In the genomic region with DNA sequence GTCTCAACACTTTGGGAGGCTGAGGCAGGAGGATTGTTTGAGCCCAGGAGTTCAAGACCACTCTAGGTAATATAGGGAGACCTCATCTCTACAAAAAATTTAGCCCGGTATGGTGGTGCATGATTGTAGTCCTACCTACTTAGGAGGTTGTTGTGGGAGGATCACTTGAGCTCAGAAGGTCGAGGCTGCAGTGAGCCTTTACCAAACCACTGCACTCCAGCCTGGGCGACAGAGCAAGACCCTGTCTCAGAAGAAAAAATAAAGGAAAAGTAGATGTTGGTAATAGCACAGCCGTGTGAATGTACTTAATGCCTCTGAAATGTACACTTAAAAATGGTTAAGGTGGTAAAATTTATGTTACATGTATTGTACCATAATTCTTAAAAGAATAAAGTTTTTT, we compare ENCODE assay signal across 27 cellular contexts. TPM values are rescaled to one million over a fixed set of nuclear protein-coding genes. Genes with fewer than 3 reads are reported as not detected.
A peak's percentile ranks its signal among the peaks of the same experiment; 100 is the strongest.
DNase-seq lines count a peak whose midpoint lies in the region; ATAC-seq, FAIRE-seq and TF ChIP-seq lines count a peak whose summit lies in the region.
"Had no signal": no experiment of that assay in that cellular context is flagged by ENCODE, and none has a peak within 500 bp of the region (broad histone marks: within the 10 kb centered on the region; RNA-seq: fewer than 3 reads in every experiment).

No MANE protein-coding gene starts in this region.

- H3K27me3 Mint-ChIP-seq in T-helper 2 cell treated with Interferon-gamma antibody and Interleukin-4, amounts not matched to agents 5 μg/mL and 100 μg/mL, for 36 hours (ENCODE audit: low read depth) = no peaks in the 10 kb centered on the region
- H3K27me3 Mint-ChIP-seq in CD8-positive, alpha-beta T cell (ENCODE audit: low read depth) = no peaks in the 10 kb centered on the region

- H3K4me3 Mint-ChIP-seq in T-helper 2 cell treated with Interferon-gamma antibody and Interleukin-4, amounts not matched to agents 5 μg/mL and 100 μg/mL, for 36 hours = no peak overlapping the region
- no peak overlapping the region for H3K4me3 Mint-ChIP-seq in CD8-positive, alpha-beta T cell

- H3K9ac ChIP-seq in Karpas-422 (ENCODE audit: low read length) (no peak overlapping the region), HepG2 (ENCODE audit: insufficient read depth, low read depth, low read length) (peak overlapping the region; percentile 50), mammary epithelial cell (ENCODE audit: insufficient read depth, low read length) (no peak overlapping the region)
- H3K9ac ChIP-seq: GM23248 had no signal

- peak overlapping the region; percentile 38 for H3K27ac Mint-ChIP-seq in T-helper 2 cell treated with Interferon-gamma antibody and Interleukin-4, amounts not matched to agents 5 μg/mL and 100 μg/mL, for 36 hours
- H3K27ac Mint-ChIP-seq in CD8-positive, alpha-beta T cell = peak overlapping the region; percentile 49

- H3K79me2 ChIP-seq in Karpas-422 (ENCODE audit: low read length) (peaks cover 27% of the 10 kb centered on the region), HepG2 (ENCODE audit: insufficient read depth, low read length) (peaks cover 2% of the 10 kb centered on the region), mammary epithelial cell (ENCODE audit: insufficient read depth, low read length) (peaks cover 29% of the 10 kb centered on the region)

- H4K20me1 ChIP-seq in Karpas-422 (ENCODE audit: insufficient read depth, low read depth, low read length) = 0 out of 2 replicates have a peak, but pooled peaks cover 10% of the 10 kb centered on the region
- no peaks in the 10 kb centered on the region for H4K20me1 ChIP-seq in HepG2 (ENCODE audit: insufficient read depth, low read length)
- H4K20me1 ChIP-seq in mammary epithelial cell (ENCODE audit: insufficient read depth, low read length) = no peaks in the 10 kb centered on the region

- no peak for FAIRE-seq in HepG2 (lab: Jason Lieb, UNC)
- FAIRE-seq: D721Med, GM18507 had no signal

- H3K9me3 Mint-ChIP-seq in T-helper 2 cell treated with Interferon-gamma antibody and Interleukin-4, amounts not matched to agents 5 μg/mL and 100 μg/mL, for 36 hours = no peaks in the 10 kb centered on the region
- H3K9me3 Mint-ChIP-seq in CD8-positive, alpha-beta T cell = peaks cover 2% of the 10 kb centered on the region

- TF ChIP-seq EP300 in HepG2 (IDR thresholded peaks at IDR 0.05; ENCODE audit: low read depth in 2 of 2, low read length in 2 of 2) = no peak
- no peak for TF ChIP-seq EP300 in HepG2 (CRISPR knock-in tag; IDR thresholded peaks at IDR 0.05; ENCODE audit: borderline replicate concordance)

- intact Hi-C loops in CD8-positive, alpha-beta T cell (cut with DNase I, micrococcal nuclease) = no loop called here
- intact Hi-C loops in HepG2 (cut with micrococcal nuclease; ENCODE audit: unreplicated experiment) = no loop called here
- intact Hi-C loops in mammary epithelial cell (cut with micrococcal nuclease) = no loop called here

- H3K36me3 ChIP-seq in CD8-positive, alpha-beta T cell (ENCODE audit: insufficient read depth, low read length) = peaks cover 8% of the 10 kb centered on the region
- H3K36me3 ChIP-seq in Karpas-422 (ENCODE audit: insufficient read depth, low read length) = peaks cover 37% of the 10 kb centered on the region
- H3K36me3 ChIP-seq in HepG2 (replicated peaks in 1 of 2; ENCODE audit: control insufficient read depth in 1 of 2, insufficient read depth in 2 of 2, low read length in 2 of 2) = peaks cover 0 to 6% of the 10 kb centered on the region in 2 experiments; a peak in 1 of 5 replicates
- peaks cover 13% of the 10 kb centered on the region for H3K36me3 ChIP-seq in mammary epithelial cell (ENCODE audit: insufficient read depth, low read length)

- no peaks in the 10 kb centered on the region for H3K4me1 ChIP-seq in CD8-positive, alpha-beta T cell (ENCODE audit: insufficient read depth, low read length)
- H3K4me1 ChIP-seq in Karpas-422 (ENCODE audit: low read length) (no peaks in the 10 kb centered on the region), HepG2 (ENCODE audit: insufficient read depth, low read length) (peaks cover 66% of the 10 kb centered on the region), mammary epithelial cell (ENCODE audit: insufficient read depth, low read length) (no peaks in the 10 kb centered on the region)

- TF ChIP-seq POLR2A in HepG2 (IDR thresholded peaks at IDR 0.05; ENCODE audit: insufficient read depth in 1 of 2, low read depth in 2 of 2, low read length in 2 of 2) = no peak

- POLR2A ChIA-PET in CD8-positive, alpha-beta T cell (lab: Charles Lee) = no interaction called here
- POLR2A ChIA-PET in HepG2 (lab: Yijun Ruan, JAX) = interaction anchor here (1.3 to 2.4 kb wide), 4 partner anchors 10 to 25 kb away, joined by 3 to 23 read pairs (median 6); no protein-coding TSS in a partner anchor

- no peak overlapping the region for H2AFZ ChIP-seq in Karpas-422 (ENCODE audit: low read length)
- H2AFZ ChIP-seq in HepG2 (ENCODE audit: low read length) = no peak overlapping the region
- H2AFZ ChIP-seq in mammary epithelial cell (ENCODE audit: low read depth, low read length) = no peak overlapping the region
- H2AFZ ChIP-seq: GM23248 had no signal

- H3K36me3 Mint-ChIP-seq in T-helper 2 cell treated with Interferon-gamma antibody and Interleukin-4, amounts not matched to agents 5 μg/mL and 100 μg/mL, for 36 hours (ENCODE audit: low read depth) = peaks cover 57% of the 10 kb centered on the region
- H3K36me3 Mint-ChIP-seq in CD8-positive, alpha-beta T cell = peaks cover 67% of the 10 kb centered on the region

- 33% methylated on average over 4 of the region's 4 CpGs for WGBS in HepG2 (ENCODE audit: low lambda C conversion rate)
- WGBS in mammary epithelial cell (ENCODE audit: low coverage, missing lambda C conversion rate) = 91% methylated on average over 4 of the region's 4 CpGs

- H3K4me3 ChIP-seq in CD8-positive, alpha-beta T cell (ENCODE audit: low read depth, low read length) = no peak overlapping the region
- H3K4me3 ChIP-seq in Karpas-422 (ENCODE audit: low read length) = no peak overlapping the region
- peak overlapping the region in 1 of 3 experiments; percentile 23; a peak in 2 of 6 replicates for H3K4me3 ChIP-seq in HepG2 (replicated peaks in 1 of 3; ENCODE audit: insufficient read depth in 1 of 3, low read depth in 2 of 3, low read length in 3 of 3)
- H3K4me3 ChIP-seq in mammary epithelial cell (replicated peaks in 1 of 3; ENCODE audit: insufficient read depth in 1 of 3, low read depth in 2 of 3, low read length in 3 of 3) = no peak overlapping the region
- H3K4me3 ChIP-seq: GM23248 had no signal

- DNase-seq in T-helper 2 cell treated with Interferon-gamma antibody and Interleukin-4, amounts not matched to agents 5 μg/mL and 100 μg/mL, for 36 hours (ENCODE audit: low spot score) = no peak
- DNase-seq in T-helper 2 cell (no peak), Karpas-422 (peak; percentile 32), HepG2 (ENCODE audit: low spot score) (no peak), foreskin melanocyte (no peak), mammary epithelial cell (no peak)
- no peak for DNase-seq in CD8-positive, alpha-beta T cell
- DNase-seq in activated CD4-positive, alpha-beta T cell treated with anti-CD3 and anti-CD28 coated beads for 1 hour = no peak
- DNase-seq: ACHN; C1 segment of cervical spinal cord; DMS53; GDM1; GM23248; KBM-7; NCI-H1092; NCI-H1436 treated with DMSO at 0.1 percent for 48 hours; NCI-H1930; NCI-H2227 treated with DMSO at 0.1 percent for 48 hours; NCI-H510A; NCI-H748 treated with DMSO at 0.1 percent for 48 hours; NK-92 treated with Interleukin-12 subunit alpha and Interleukin-12 subunit beta, amount 100 ng/mL, for 24 hours; SIG-M5 had no signal

- dilution Hi-C loops in mammary epithelial cell (cut with HindIII; ENCODE audit: low sequenced_read_pairs) = no loop called here

- H3K27me3 ChIP-seq in CD8-positive, alpha-beta T cell (ENCODE audit: insufficient read depth, low read length) = no peaks in the 10 kb centered on the region
- H3K27me3 ChIP-seq in Karpas-422 (ENCODE audit: low read length) = no peaks in the 10 kb centered on the region
- H3K27me3 ChIP-seq in HepG2 (ENCODE audit: control insufficient read depth in 1 of 2, insufficient read depth in 2 of 2, low read length in 2 of 2) = no peaks in the 10 kb centered on the region
- no peaks in the 10 kb centered on the region for H3K27me3 ChIP-seq in mammary epithelial cell (ENCODE audit: insufficient read depth, low read length)

- no peak overlapping the region for H3K27ac ChIP-seq in CD8-positive, alpha-beta T cell (ENCODE audit: low read depth, low read length)
- no peak overlapping the region for H3K27ac ChIP-seq in Karpas-422 (ENCODE audit: low read length)
- peak overlapping the region; percentile 77 for H3K27ac ChIP-seq in HepG2 (ENCODE audit: extremely low read length, insufficient read depth, low read length)
- H3K27ac ChIP-seq in mammary epithelial cell (ENCODE audit: insufficient read depth, low read depth, low read length) = no peak overlapping the region
- H3K27ac ChIP-seq: 22Rv1, GM23248 had no signal

- no peaks in the 10 kb centered on the region for H3K9me3 ChIP-seq in CD8-positive, alpha-beta T cell (ENCODE audit: low read length)
- no peaks in the 10 kb centered on the region for H3K9me3 ChIP-seq in Karpas-422 (ENCODE audit: low read length)
- no peaks in the 10 kb centered on the region for H3K9me3 ChIP-seq in HepG2 (ENCODE audit: low read length)
- H3K9me3 ChIP-seq in mammary epithelial cell (replicated peaks; ENCODE audit: insufficient read depth, low read length) = no peaks in the 10 kb centered on the region

- no peak for TF ChIP-seq CTCF in CD8-positive, alpha-beta T cell (IDR thresholded peaks at IDR 0.05)
- no peak for TF ChIP-seq CTCF in HepG2 (CRISPR knock-in tag; IDR thresholded peaks at IDR 0.05)
- no peak for TF ChIP-seq CTCF in mammary epithelial cell (conservative IDR thresholded peaks at IDR 0.05 in 1 of 2, IDR thresholded peaks at IDR 0.05 in 1 of 2; ENCODE audit: extremely low read depth in 1 of 2, insufficient read depth in 1 of 2, low read depth in 1 of 2, low read length in 2 of 2)

- BruUV-seq in HepG2 (replicated peaks; lab: Mats Ljungman, UMichigan) (no TSS peak), mammary epithelial cell (replicated peaks; lab: Mats Ljungman, UMichigan) (no TSS peak)

- H3K4me2 ChIP-seq in Karpas-422 (ENCODE audit: low read depth, low read length, poor library complexity, severe bottlenecking) (no peak overlapping the region), HepG2 (ENCODE audit: low read depth, low read length) (peak overlapping the region; percentile 70), mammary epithelial cell (ENCODE audit: insufficient read depth, low read depth, low read length) (no peak overlapping the region)

- in situ Hi-C loops in HepG2 (cut with HindIII; ENCODE audit: extremely low pct_ligation_motif_present, low pct_unique_long_range_greater_than_20kb) (no loop called here), mammary epithelial cell (cut with MboI; ENCODE audit: low sequenced_read_pairs in 2 of 2) (no loop called here)

- no peaks in the 10 kb centered on the region for H3K9me2 ChIP-seq in Karpas-422 (replicated peaks; ENCODE audit: insufficient read depth, low read length)

- CTCF ChIA-PET in CD8-positive, alpha-beta T cell (lab: Charles Lee) = no interaction called here
- CTCF ChIA-PET in HepG2 (lab: Yijun Ruan, JAX; ENCODE audit: low intra/inter-chr PET ratio, low total read pairs) (no interaction called here), mammary epithelial cell (lab: Charles Lee; ENCODE audit: low non-redundant PET) (no interaction called here)

- ATAC-seq in CD8-positive, alpha-beta T cell = no peak
- no peak for ATAC-seq in HepG2
- ATAC-seq: HCT116, Panc1 had no signal

- H3K4me1 Mint-ChIP-seq in T-helper 2 cell treated with Interferon-gamma antibody and Interleukin-4, amounts not matched to agents 5 μg/mL and 100 μg/mL, for 36 hours (ENCODE audit: low read depth) = no peaks in the 10 kb centered on the region
- H3K4me1 Mint-ChIP-seq in CD8-positive, alpha-beta T cell (ENCODE audit: low read depth) = peaks cover 3% of the 10 kb centered on the region

- TF ChIP-seq RAD21 in HepG2 (CRISPR knock-in tag; IDR thresholded peaks at IDR 0.05) = no peak

RNA-seq across cellular contexts. Expression of gene TIMM23, which starts 25.3 kb away (rescaled TPM):
- 10 to 100 TPM; 46.5 to 46.8 TPM for total RNA-seq in CD8-positive, alpha-beta T cell
- total RNA-seq in Karpas-422 (2014; rRNA removed; shearing (Covaris generic); ENCODE audit: low replicate concordance) = 44.1 and 68.5 TPM in 2 replicates
- total RNA-seq in HepG2 (2016; rRNA removed; fragmentation: Illumina TruSeq; extraction: Trizol) = 98.6 and 105 TPM in 2 replicates
- total RNA-seq in HepG2 (2016; cell fraction: cytosol; rRNA removed; fragmentation: Illumina TruSeq; extraction: Trizol; ENCODE audit: low read depth) = 38.4 and 41.4 TPM in 2 replicates
- 102 and 111 TPM in 2 replicates for total RNA-seq in HepG2 (2016; cell fraction: insoluble cytoplasmic fraction; rRNA removed; fragmentation: Illumina TruSeq; extraction: Trizol)
- total RNA-seq in HepG2 (2016; cell fraction: membrane; rRNA removed; fragmentation: Illumina TruSeq; extraction: Trizol) = 49.4 and 51.1 TPM in 2 replicates
- 65.9 and 68.3 TPM in 2 replicates for total RNA-seq in HepG2 (2016; cell fraction: nucleus; rRNA removed; fragmentation: Illumina TruSeq; extraction: Trizol)
- 59.1 and 80.2 TPM in 2 replicates for polyA plus RNA-seq in HepG2 (2011; rRNA removed)
- polyA plus RNA-seq in HepG2 (2011; cell fraction: cytosol; rRNA removed) = 55.4 and 78.1 TPM in 2 replicates
- polyA plus RNA-seq in HepG2 (2011; cell fraction: nucleus; rRNA removed) = 19.7 and 23.5 TPM in 2 replicates
- polyA plus RNA-seq in HepG2 (2012) = 63.5 and 76.7 TPM in 2 replicates
- polyA plus RNA-seq in HepG2 (2016; cell fraction: cytosol; fragmentation: Illumina TruSeq; extraction: Trizol; ENCODE audit: low read depth) = 32.7 and 33.7 TPM in 2 replicates
- polyA plus RNA-seq in HepG2 (2016; cell fraction: insoluble cytoplasmic fraction; fragmentation: Illumina TruSeq; extraction: Trizol; ENCODE audit: low read depth) = 126 and 140 TPM in 2 replicates
- 42.9 and 45.4 TPM in 2 replicates for polyA plus RNA-seq in HepG2 (2016; cell fraction: membrane; fragmentation: Illumina TruSeq; extraction: Trizol; ENCODE audit: low read depth)
- polyA plus RNA-seq in HepG2 (2016; cell fraction: nucleus; fragmentation: Illumina TruSeq; extraction: Trizol; ENCODE audit: insufficient read depth, low read depth) = 119 and 120 TPM in 2 replicates
- polyA minus RNA-seq in HepG2 (2011; rRNA and poly(A)+ RNA removed; ENCODE audit: low replicate concordance) = 27.0 and 73.4 TPM in 2 replicates
- polyA minus RNA-seq in HepG2 (2011; cell fraction: cytosol; rRNA and poly(A)+ RNA removed) = 35.2 and 36.4 TPM in 2 replicates
- 32.4 and 33.3 TPM in 2 replicates for polyA minus RNA-seq in HepG2 (2011; cell fraction: nucleus; rRNA and poly(A)+ RNA removed)
- 10 to 100 TPM; 51.8 to 84.4 TPM for total RNA-seq in mammary epithelial cell
- polyA plus RNA-seq in mammary epithelial cell = 99.6 TPM
- 126 TPM for polyA minus RNA-seq in mammary epithelial cell

RNA-seq across cellular contexts. Expression of gene NCOA4, which starts 32.9 kb away (rescaled TPM):
- 10 to 100 TPM; 47.4 to 51.5 TPM for total RNA-seq in CD8-positive, alpha-beta T cell
- 81.1 and 116 TPM in 2 replicates for total RNA-seq in Karpas-422 (2014; rRNA removed; shearing (Covaris generic); ENCODE audit: low replicate concordance)
- total RNA-seq in HepG2 (2016; rRNA removed; fragmentation: Illumina TruSeq; extraction: Trizol) = 306 and 519 TPM in 2 replicates
- 41.5 and 47.9 TPM in 2 replicates for total RNA-seq in HepG2 (2016; cell fraction: cytosol; rRNA removed; fragmentation: Illumina TruSeq; extraction: Trizol; ENCODE audit: low read depth)
- 301 and 511 TPM in 2 replicates for total RNA-seq in HepG2 (2016; cell fraction: insoluble cytoplasmic fraction; rRNA removed; fragmentation: Illumina TruSeq; extraction: Trizol)
- 139 and 156 TPM in 2 replicates for total RNA-seq in HepG2 (2016; cell fraction: membrane; rRNA removed; fragmentation: Illumina TruSeq; extraction: Trizol)
- 164 and 168 TPM in 2 replicates for total RNA-seq in HepG2 (2016; cell fraction: nucleus; rRNA removed; fragmentation: Illumina TruSeq; extraction: Trizol)
- polyA plus RNA-seq in HepG2 (2011; rRNA removed) = 324 and 400 TPM in 2 replicates
- polyA plus RNA-seq in HepG2 (2011; cell fraction: cytosol; rRNA removed) = 198 and 289 TPM in 2 replicates
- polyA plus RNA-seq in HepG2 (2011; cell fraction: nucleus; rRNA removed) = 115 and 150 TPM in 2 replicates
- 250 and 343 TPM in 2 replicates for polyA plus RNA-seq in HepG2 (2012)
- 15.2 and 17.3 TPM in 2 replicates for polyA plus RNA-seq in HepG2 (2016; cell fraction: cytosol; fragmentation: Illumina TruSeq; extraction: Trizol; ENCODE audit: low read depth)
- 352 and 368 TPM in 2 replicates for polyA plus RNA-seq in HepG2 (2016; cell fraction: insoluble cytoplasmic fraction; fragmentation: Illumina TruSeq; extraction: Trizol; ENCODE audit: low read depth)
- polyA plus RNA-seq in HepG2 (2016; cell fraction: membrane; fragmentation: Illumina TruSeq; extraction: Trizol; ENCODE audit: low read depth) = 48.5 and 57.6 TPM in 2 replicates
- polyA plus RNA-seq in HepG2 (2016; cell fraction: nucleus; fragmentation: Illumina TruSeq; extraction: Trizol; ENCODE audit: insufficient read depth, low read depth) = 161 and 162 TPM in 2 replicates
- 203 and 487 TPM in 2 replicates for polyA minus RNA-seq in HepG2 (2011; rRNA and poly(A)+ RNA removed; ENCODE audit: low replicate concordance)
- polyA minus RNA-seq in HepG2 (2011; cell fraction: cytosol; rRNA and poly(A)+ RNA removed) = 356 and 419 TPM in 2 replicates
- polyA minus RNA-seq in HepG2 (2011; cell fraction: nucleus; rRNA and poly(A)+ RNA removed) = 163 and 303 TPM in 2 replicates
- 100 to 1,000 TPM in 1 of 2 donors, 10 to 100 TPM in 1; 94.2 to 171 TPM for total RNA-seq in mammary epithelial cell
- polyA plus RNA-seq in mammary epithelial cell = 87.3 TPM
- polyA minus RNA-seq in mammary epithelial cell = 143 TPM

RNA-seq across cellular contexts. Expression of gene MSMB, which starts 48.5 kb away (rescaled TPM):
- not detected for total RNA-seq in CD8-positive, alpha-beta T cell
- total RNA-seq in Karpas-422 (2014; rRNA removed; shearing (Covaris generic); ENCODE audit: low replicate concordance) = not detected in 2 replicates
- total RNA-seq in HepG2 (2016; rRNA removed; fragmentation: Illumina TruSeq; extraction: Trizol) (not detected in 2 replicates), mammary epithelial cell (not detected)
- not detected in 2 replicates for total RNA-seq in HepG2 (2016; cell fraction: cytosol; rRNA removed; fragmentation: Illumina TruSeq; extraction: Trizol; ENCODE audit: low read depth)
- not detected in 2 replicates for total RNA-seq in HepG2 (2016; cell fraction: insoluble cytoplasmic fraction; rRNA removed; fragmentation: Illumina TruSeq; extraction: Trizol)
- total RNA-seq in HepG2 (2016; cell fraction: membrane; rRNA removed; fragmentation: Illumina TruSeq; extraction: Trizol) = not detected in 2 replicates
- not detected in 2 replicates for total RNA-seq in HepG2 (2016; cell fraction: nucleus; rRNA removed; fragmentation: Illumina TruSeq; extraction: Trizol)
- polyA plus RNA-seq in HepG2 (2011; rRNA removed) (0.84 and 1.3 TPM in 2 replicates), mammary epithelial cell (not detected)
- polyA plus RNA-seq in HepG2 (2011; cell fraction: cytosol; rRNA removed) = not detected in 2 replicates
- not detected in 2 replicates for polyA plus RNA-seq in HepG2 (2011; cell fraction: nucleus; rRNA removed)
- polyA plus RNA-seq in HepG2 (2012) = 4.1 and 8.1 TPM in 2 replicates
- not detected in 2 replicates for polyA plus RNA-seq in HepG2 (2016; cell fraction: cytosol; fragmentation: Illumina TruSeq; extraction: Trizol; ENCODE audit: low read depth)
- not detected in 2 replicates for polyA plus RNA-seq in HepG2 (2016; cell fraction: insoluble cytoplasmic fraction; fragmentation: Illumina TruSeq; extraction: Trizol; ENCODE audit: low read depth)
- polyA plus RNA-seq in HepG2 (2016; cell fraction: membrane; fragmentation: Illumina TruSeq; extraction: Trizol; ENCODE audit: low read depth) = not detected in 2 replicates
- polyA plus RNA-seq in HepG2 (2016; cell fraction: nucleus; fragmentation: Illumina TruSeq; extraction: Trizol; ENCODE audit: insufficient read depth, low read depth) = not detected in 2 replicates
- not detected in 2 replicates for polyA minus RNA-seq in HepG2 (2011; rRNA and poly(A)+ RNA removed; ENCODE audit: low replicate concordance)
- polyA minus RNA-seq in HepG2 (2011; cell fraction: cytosol; rRNA and poly(A)+ RNA removed) = not detected in 2 replicates
- polyA minus RNA-seq in HepG2 (2011; cell fraction: nucleus; rRNA and poly(A)+ RNA removed) = not detected in 2 replicates
- not detected for polyA minus RNA-seq in mammary epithelial cell
- total RNA-seq: GM23248 had no signal
- polyA plus RNA-seq: GM23248 had no signal
